ENCODE assay signal across 35 cellular contexts in genomic region chr1:56240400-56240799, GRCh38.
"Had no signal": no experiment of that assay in that cellular context is flagged by ENCODE, and none has a peak within 500 bp of the region (broad histone marks: within the 10 kb centered on the region; RNA-seq: fewer than 3 reads in every experiment).

No MANE protein-coding gene starts in this region.

- H3K9ac ChIP-seq: KMS-11 had no signal

- H3K4me2 ChIP-seq: KMS-11 had no signal

- DNase-seq: Karpas-422, Kasumi-1, KG1, MG63, MM.1S, MV-4-11, NCI-H1048, NCI-H1092, NCI-H1092 treated with DMSO at 0.1 percent for 48 hours, NCI-H1105, NCI-H1105 treated with DMSO at 0.1 percent for 48 hours, NCI-H1417, NCI-H1417 treated with DMSO at 0.1 percent for 48 hours, NCI-H1436, NCI-H1436 treated with DMSO at 0.1 percent for 48 hours, NCI-H146, NCI-H1694, NCI-H1694 treated with DMSO at 0.1 percent for 48 hours, NCI-H187, NCI-H187 treated with DMSO at 0.1 percent for 48 hours, NCI-H1930, NCI-H2029, NCI-H2029 treated with DMSO at 0.1 percent for 48 hours, NCI-H2081, NCI-H2081 treated with DMSO at 0.1 percent for 48 hours, NCI-H2107, NCI-H2171, NCI-H2171 treated with DMSO at 0.1 percent for 48 hours, NCI-H2227 treated with DMSO at 0.1 percent for 48 hours, NCI-H226, NCI-H345, NCI-H446, NCI-H446 treated with DMSO at 0.1 percent for 48 hours, NCI-H510A had no signal

- H3K36me3 ChIP-seq: MG63 had no signal

- H3K4me3 ChIP-seq: MG63 had no signal

- H3K27me3 ChIP-seq: MG63 had no signal

- H3K27ac ChIP-seq: KMS-11 had no signal
